In the genomic region with DNA sequence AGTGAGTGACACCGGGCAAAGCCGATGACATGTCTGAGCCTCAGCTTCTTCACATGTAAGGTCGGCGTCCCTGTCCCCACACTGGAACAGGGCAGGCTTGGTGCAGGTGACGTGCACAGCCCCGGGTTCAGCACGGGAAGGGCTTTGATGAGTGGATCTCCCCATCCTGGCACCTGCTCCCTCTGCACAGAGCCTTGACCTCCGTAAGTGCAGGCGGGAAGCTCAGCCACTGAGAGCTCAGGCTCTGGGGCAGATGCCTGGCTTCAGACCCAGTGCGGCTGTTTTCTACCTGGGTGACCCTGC, we compare ENCODE assay signal across 19 cellular contexts.
DNase-seq lines count a peak whose midpoint lies in the region; ATAC-seq and TF ChIP-seq lines count a peak whose summit lies in the region.
"Had no signal": no experiment of that assay in that cellular context is flagged by ENCODE, and none has a peak within 500 bp of the region (broad histone marks: within the 10 kb centered on the region; RNA-seq: fewer than 3 reads in every experiment).

No MANE protein-coding gene starts in this region.

- no peak overlapping the region for H4K91ac ChIP-seq in IMR-90 (ENCODE audit: insufficient read depth, low read depth, low read length)

- H3K9ac ChIP-seq in IMR-90 (ENCODE audit: low read depth, low read length) = no peak overlapping the region
- H3K9ac ChIP-seq: BLaER1 had no signal

- H3K79me2 ChIP-seq in osteoblast (ENCODE audit: insufficient read depth, low read length) = no peaks in the 10 kb centered on the region

- no peak overlapping the region for H2AK9ac ChIP-seq in IMR-90 (replicated peaks; ENCODE audit: low read depth, low read length, poor library complexity)

- TF ChIP-seq POLR2A in IMR-90 (IDR thresholded peaks at IDR 0.05; ENCODE audit: low read depth, low read length) = no peak

- no peak overlapping the region for H2AK5ac ChIP-seq in IMR-90 (ENCODE audit: low read depth, low read length)

- no peak overlapping the region for H2BK120ac ChIP-seq in IMR-90 (ENCODE audit: low read depth, low read length)

- POLR2A ChIA-PET in IMR-90 (lab: Charles Lee; ENCODE audit: unreplicated experiment) = no interaction called here

- no peak overlapping the region for H2BK20ac ChIP-seq in IMR-90 (ENCODE audit: low read depth, low read length)

- H3K14ac ChIP-seq in IMR-90 (replicated peaks; ENCODE audit: low read depth, low read length) = no peak overlapping the region

- H3K9me3 ChIP-seq in IMR-90 (ENCODE audit: control insufficient read depth, insufficient read depth, low read length) = peaks cover 8% of the 10 kb centered on the region; the same call in 1 of the 2 replicates
- peaks cover 9% of the 10 kb centered on the region for H3K9me3 ChIP-seq in osteoblast (ENCODE audit: low read depth, low read length)
- H3K9me3 ChIP-seq: Caco-2, HAP-1 had no signal

- H3K27ac ChIP-seq in IMR-90 (ENCODE audit: insufficient read depth, low read length) = no peak overlapping the region
- H3K27ac ChIP-seq in cingulate gyrus (ENCODE audit: low read depth, low read length) = peak overlapping the region; percentile 72
- peak overlapping the region; percentile 85 for H3K27ac ChIP-seq in layer of hippocampus (ENCODE audit: low read depth, low read length)
- peak overlapping the region; percentile 91 for H3K27ac ChIP-seq in substantia nigra (ENCODE audit: low read depth, low read length, poor library complexity, severe bottlenecking)
- no peak overlapping the region for H3K27ac ChIP-seq in osteoblast (ENCODE audit: low read depth, low read length)
- H3K27ac ChIP-seq: 22Rv1, BLaER1, C4-2B had no signal

- BruUV-seq in IMR-90 (replicated peaks; lab: Mats Ljungman, UMichigan) = no TSS peak

- DNase-seq in IMR-90 (no peak), substantia nigra (lab: John Stamatoyannopoulos, UW) (no peak), LoVo (ENCODE audit: low spot score) (no peak), osteoblast (ENCODE audit: insufficient read length, low spot score, missing footprints) (no peak), head of caudate nucleus (no peak)
- no peak for DNase-seq in activated CD4-positive, alpha-beta T cell treated with anti-CD3 and anti-CD28 coated beads for 48 hours
- DNase-seq: Caco-2; CD4-positive, CD25-positive, alpha-beta regulatory T cell; CD8-positive, alpha-beta T cell; DMS153; DND-41; GOT3; HFFc6 had no signal

- no peaks in the 10 kb centered on the region for H3K79me1 ChIP-seq in IMR-90 (ENCODE audit: low read depth in 1 of 2, low read length in 2 of 2)

- H3K9me1 ChIP-seq in IMR-90 (ENCODE audit: insufficient read depth, low read length) = no peaks in the 10 kb centered on the region

- TF ChIP-seq CTCF in IMR-90 (conservative IDR thresholded peaks at IDR 0.05; ENCODE audit: low read depth, low read length) (no peak), osteoblast (IDR thresholded peaks at IDR 0.05; ENCODE audit: extremely low read depth, low read depth, low read length) (no peak)

- no peak overlapping the region for H3K23ac ChIP-seq in IMR-90 (ENCODE audit: low read depth, low read length)

- H3K27me3 ChIP-seq in IMR-90 (ENCODE audit: control insufficient read depth, insufficient read depth, low read length) (peaks cover 13% of the 10 kb centered on the region), layer of hippocampus (ENCODE audit: control insufficient read depth, insufficient read depth, low read length) (no peaks in the 10 kb centered on the region), osteoblast (ENCODE audit: insufficient read depth, low read length) (peaks cover 3% of the 10 kb centered on the region)
- H3K27me3 ChIP-seq: BLaER1 had no signal

- in situ Hi-C loops in IMR-90 (cut with MboI; ENCODE audit: low sequenced_read_pairs) = no loop called here

- WGBS in IMR-90 (ENCODE audit: extremely low coverage in 2 of 2, insufficient read length in 1 of 2), 2 experiments = 81% methylated on average over 7 of the region's 10 CpGs; no CpG with 5 or more reads in 1 of the 2 experiments

- H3K36me3 ChIP-seq in IMR-90 (ENCODE audit: control insufficient read depth, insufficient read depth, low read length) (no peaks in the 10 kb centered on the region), osteoblast (ENCODE audit: insufficient read depth, low read length) (no peaks in the 10 kb centered on the region)
- H3K36me3 ChIP-seq: BLaER1, HAP-1 had no signal

- H2AFZ ChIP-seq in IMR-90 (replicated peaks; ENCODE audit: low read length, poor library complexity) (peak overlapping the region; percentile 14), osteoblast (ENCODE audit: low read length) (no peak overlapping the region)

- TF ChIP-seq RAD21 in IMR-90 (IDR thresholded peaks at IDR 0.05; ENCODE audit: low read length) = no peak

- H3K4ac ChIP-seq in IMR-90 (ENCODE audit: low read depth, low read length) = no peak overlapping the region

- H3K4me1 ChIP-seq in IMR-90 (ENCODE audit: control insufficient read depth, insufficient read depth, low read length) = no peaks in the 10 kb centered on the region
- no peaks in the 10 kb centered on the region for H3K4me1 ChIP-seq in osteoblast (ENCODE audit: insufficient read depth, low read length)
- H3K4me1 ChIP-seq: Caco-2, HAP-1 had no signal

- intact Hi-C loops in IMR-90 (cut with micrococcal nuclease) (no loop called here), head of caudate nucleus (cut with DNase I) (no loop called here)

- CTCF ChIA-PET in IMR-90 (lab: Yijun Ruan, JAX) = no interaction called here

- H3K4me2 ChIP-seq in IMR-90 (ENCODE audit: low read depth, low read length) = no peak overlapping the region
- H3K4me2 ChIP-seq in osteoblast (ENCODE audit: insufficient read depth, low read length) = no peak overlapping the region
- H3K4me2 ChIP-seq: BLaER1 had no signal

- dilution Hi-C loops in IMR-90 (cut with HindIII; ENCODE audit: low sequenced_read_pairs, unreplicated experiment) = no loop called here

- H4K8ac ChIP-seq in IMR-90 (ENCODE audit: low read depth in 2 of 2, low read length in 2 of 2) = no peak overlapping the region

- H4K20me1 ChIP-seq in IMR-90 (ENCODE audit: insufficient read depth, low read length) (no peaks in the 10 kb centered on the region), osteoblast (ENCODE audit: insufficient read depth, low read length) (no peaks in the 10 kb centered on the region)
- H4K20me1 ChIP-seq: BLaER1 had no signal

- no peak overlapping the region for H2BK15ac ChIP-seq in IMR-90 (ENCODE audit: low read depth, low read length)

- H3K18ac ChIP-seq in IMR-90 (ENCODE audit: low read depth, low read length) = no peak overlapping the region

- no peak overlapping the region for H4K5ac ChIP-seq in IMR-90 (ENCODE audit: low read depth, low read length)

- no peak overlapping the region for H3K56ac ChIP-seq in IMR-90 (ENCODE audit: extremely low read depth, insufficient read depth, low read length)

- ATAC-seq in IMR-90 (ENCODE audit: low read depth) = no peak
- ATAC-seq: CD8-positive, alpha-beta T cell had no signal

- no peak overlapping the region for H2BK5ac ChIP-seq in IMR-90 (ENCODE audit: low read depth, low read length, poor library complexity, severe bottlenecking)

- H3K4me3 ChIP-seq in IMR-90 (ENCODE audit: insufficient read depth, low read depth, low read length) = no peak overlapping the region
- no peak overlapping the region for H3K4me3 ChIP-seq in osteoblast (ENCODE audit: insufficient read depth, low read length)
- H3K4me3 ChIP-seq: BLaER1, HAP-1 had no signal

TF ChIP-seq in IMR-90, 13 proteins besides CTCF, POLR2A, EP300 and RAD21:
- TF ChIP-seq FOS (IDR thresholded peaks at IDR 0.05; ENCODE audit: low read depth, low read length) = no peak
- TF ChIP-seq SMC3 (IDR thresholded peaks at IDR 0.05; ENCODE audit: low read depth, low read length) = no peak
- TF ChIP-seq, protein P1, sequence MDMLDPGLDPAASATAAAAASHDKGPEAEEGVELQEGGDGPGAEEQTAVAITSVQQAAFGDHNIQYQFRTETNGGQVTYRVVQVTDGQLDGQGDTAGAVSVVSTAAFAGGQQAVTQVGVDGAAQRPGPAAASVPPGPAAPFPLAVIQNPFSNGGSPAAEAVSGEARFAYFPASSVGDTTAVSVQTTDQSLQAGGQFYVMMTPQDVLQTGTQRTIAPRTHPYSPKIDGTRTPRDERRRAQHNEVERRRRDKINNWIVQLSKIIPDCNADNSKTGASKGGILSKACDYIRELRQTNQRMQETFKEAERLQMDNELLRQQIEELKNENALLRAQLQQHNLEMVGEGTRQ (IDR thresholded peaks at IDR 0.05; ENCODE audit: low read depth, low read length) = no peak
- no peak for TF ChIP-seq CEBPB (IDR thresholded peaks at IDR 0.05; ENCODE audit: low read depth, low read length)
- TF ChIP-seq MXI1 (IDR thresholded peaks at IDR 0.05; ENCODE audit: borderline replicate concordance, low read depth, low read length) = no peak
- TF ChIP-seq MAZ (IDR thresholded peaks at IDR 0.05; ENCODE audit: borderline replicate concordance, low read depth, low read length) = no peak
- no peak for TF ChIP-seq RFX5 (IDR thresholded peaks at IDR 0.05; ENCODE audit: low read depth, low read length)
- no peak for TF ChIP-seq BHLHE40 (IDR thresholded peaks at IDR 0.05; ENCODE audit: low read depth, low read length)
- TF ChIP-seq MAFK (IDR thresholded peaks at IDR 0.05; ENCODE audit: low read depth, low read length) = no peak
- no peak for TF ChIP-seq NFE2L2 (IDR thresholded peaks at IDR 0.05; ENCODE audit: low read depth, low read length)
- no peak for TF ChIP-seq RCOR1 (IDR thresholded peaks at IDR 0.05; ENCODE audit: insufficient replicate concordance, low read length)
- TF ChIP-seq CHD1 (IDR thresholded peaks at IDR 0.05; ENCODE audit: low read depth, low read length) = no peak
- TF ChIP-seq, protein P2, sequence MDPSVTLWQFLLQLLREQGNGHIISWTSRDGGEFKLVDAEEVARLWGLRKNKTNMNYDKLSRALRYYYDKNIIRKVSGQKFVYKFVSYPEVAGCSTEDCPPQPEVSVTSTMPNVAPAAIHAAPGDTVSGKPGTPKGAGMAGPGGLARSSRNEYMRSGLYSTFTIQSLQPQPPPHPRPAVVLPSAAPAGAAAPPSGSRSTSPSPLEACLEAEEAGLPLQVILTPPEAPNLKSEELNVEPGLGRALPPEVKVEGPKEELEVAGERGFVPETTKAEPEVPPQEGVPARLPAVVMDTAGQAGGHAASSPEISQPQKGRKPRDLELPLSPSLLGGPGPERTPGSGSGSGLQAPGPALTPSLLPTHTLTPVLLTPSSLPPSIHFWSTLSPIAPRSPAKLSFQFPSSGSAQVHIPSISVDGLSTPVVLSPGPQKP (IDR thresholded peaks at IDR 0.05; ENCODE audit: borderline replicate concordance, low read depth, low read length) = no peak
TF ChIP-seq in IMR-90: peak in this region for 0.

Comparison
In these comparisons a context has a peak if more than half of its experiments do, and no peak if none do; other contexts are left out.
1. H3K27ac ChIP-seq: peak in cingulate gyrus (single experiment), layer of hippocampus (single experiment) and substantia nigra (single experiment); none in IMR-90 (single experiment) and osteoblast (single experiment).